8 cellular contexts compared by ENCODE assay signal in the genomic region with DNA sequence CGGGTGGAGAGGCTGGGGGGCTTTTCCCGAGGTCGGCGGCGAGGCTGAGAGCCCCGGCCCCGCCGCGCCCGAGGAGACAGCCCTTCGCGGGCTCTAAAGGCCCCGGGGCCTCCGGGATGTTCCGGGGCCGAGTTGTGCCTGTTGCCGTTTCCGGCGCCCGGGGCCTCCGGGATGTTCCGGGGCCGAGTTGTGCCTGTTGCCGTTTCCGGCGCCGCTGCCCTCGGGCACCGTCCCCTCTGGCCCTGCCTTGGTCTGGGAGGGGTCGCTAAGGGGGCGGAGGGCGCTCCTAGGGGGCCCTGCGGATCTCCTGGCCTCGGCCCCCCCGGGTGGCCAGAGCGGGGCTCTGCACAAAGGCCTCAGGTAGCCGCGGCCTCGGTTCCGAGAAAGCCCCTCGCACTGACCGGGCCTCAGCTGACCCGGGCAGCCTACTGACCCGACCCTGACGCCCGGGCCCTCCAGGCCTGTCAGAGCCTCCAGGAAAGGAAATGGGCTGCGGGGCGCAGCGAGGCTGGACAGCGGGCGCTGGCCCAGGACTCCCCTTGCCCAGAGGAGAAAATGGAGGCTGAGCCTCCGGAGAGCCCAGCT. TPM values are rescaled to one million over a fixed set of nuclear protein-coding genes. Genes with fewer than 3 reads are reported as not detected.
DNase-seq lines count a peak whose midpoint lies in the region; ATAC-seq and TF ChIP-seq lines count a peak whose summit lies in the region.

No MANE protein-coding gene starts in this region.

- H4K20me1 ChIP-seq in DND-41 (ENCODE audit: insufficient read depth, low read length), result 0 out of 2 replicates have a peak, but pooled peaks cover 3% of the 10 kb centered on the region

- H3K4me1 ChIP-seq in DND-41 (ENCODE audit: insufficient read depth, low read length) (peaks cover 53% of the 10 kb centered on the region), esophagus (ENCODE audit: control insufficient read depth in 2 of 2, insufficient read depth in 2 of 2, low read length in 1 of 2) (peaks cover 11% of the 10 kb centered on the region in 2 donors), parathyroid adenoma (peaks cover 5% of the 10 kb centered on the region)

- H2AFZ ChIP-seq in DND-41 (ENCODE audit: low read depth, low read length) (peak overlapping the region; percentile 98), parathyroid adenoma (peak overlapping the region; percentile 98)

- peak overlapping the region; percentile 98 for H3K9ac ChIP-seq in DND-41 (ENCODE audit: low read depth, low read length)
- peak overlapping the region; percentile 51 for H3K9ac ChIP-seq in parathyroid adenoma

- TF ChIP-seq CTCF in DND-41 (IDR thresholded peaks at IDR 0.05; ENCODE audit: borderline replicate concordance, extremely low read depth, low read length, poor library complexity, severe bottlenecking) (no peak), LNCaP clone FGC (IDR thresholded peaks at IDR 0.05; ENCODE audit: control insufficient read depth, extremely low read depth, insufficient read depth) (no peak), parathyroid adenoma (IDR thresholded peaks at IDR 0.05) (no peak)

- H3K27ac ChIP-seq in DND-41 (ENCODE audit: low read length), result peak overlapping the region; percentile 87
- H3K27ac ChIP-seq in esophagus (ENCODE audit: low read depth in 2 of 2, low read length in 1 of 2), result peak overlapping the region; percentile 60 to 68
- H3K27ac ChIP-seq in parathyroid adenoma, result no peak overlapping the region

- H3K36me3 ChIP-seq in DND-41 (ENCODE audit: insufficient read depth, low read length) (no peaks in the 10 kb centered on the region; the same call in 1 of the 2 replicates), esophagus (ENCODE audit: control insufficient read depth in 2 of 2, insufficient read depth in 2 of 2, low read length in 1 of 2) (no peaks in the 10 kb centered on the region), parathyroid adenoma (ENCODE audit: control insufficient read depth, insufficient read depth, low read length) (no peaks in the 10 kb centered on the region)

- no peaks in the 10 kb centered on the region for H3K9me3 ChIP-seq in DND-41 (ENCODE audit: insufficient read depth, low read length, severe bottlenecking)
- no peaks in the 10 kb centered on the region for H3K9me3 ChIP-seq in esophagus (ENCODE audit: control insufficient read depth in 2 of 2, insufficient read depth in 1 of 2, low read depth in 1 of 2, low read length in 1 of 2)
- H3K9me3 ChIP-seq in parathyroid adenoma (ENCODE audit: control insufficient read depth, low read length), result no peaks in the 10 kb centered on the region

- WGBS in esophagus, 2 donors, result 18 to 19% methylated on average over 35 to 52 of the region's 52 CpGs

- H3K4me3 ChIP-seq in DND-41 (ENCODE audit: low read depth in 1 of 2, low read length in 2 of 2) (peak overlapping the region; percentile 47 to 85), LNCaP clone FGC (ENCODE audit: low read depth, low read length) (peak overlapping the region; percentile 66), esophagus (ENCODE audit: low read depth in 1 of 2, low read length in 2 of 2) (peak overlapping the region; percentile 49 to 56), parathyroid adenoma (ENCODE audit: low read depth, low read length) (peak overlapping the region; percentile 86)

- H3K27me3 ChIP-seq in DND-41 (ENCODE audit: insufficient read depth, low read length, poor library complexity) (no peaks in the 10 kb centered on the region), esophagus (ENCODE audit: control insufficient read depth in 1 of 2, insufficient read depth in 2 of 2, low read length in 2 of 2) (no peaks in the 10 kb centered on the region), parathyroid adenoma (ENCODE audit: control insufficient read depth, insufficient read depth, low read length) (no peaks in the 10 kb centered on the region)

- DNase-seq in DND-41, result no peak
- DNase-seq in LNCaP clone FGC (ENCODE audit: low read depth), result no peak
- DNase-seq in UCSD-AML1 (lab: John Stamatoyannopoulos, UW; ENCODE audit: unreplicated experiment), result no peak
- DNase-seq in dermis blood vessel endothelial cell, result no peak
- DNase-seq in NCI-H187 (lab: John Stamatoyannopoulos, UW), result no peak
- DNase-seq in NCI-H2081 treated with DMSO at 0.1 percent for 48 hours (lab: John Stamatoyannopoulos, UW), result no peak

- ATAC-seq in DND-41 (ENCODE audit: insufficient read depth, low read depth), result peak; percentile 3; the same call in 2 of the 3 replicates

- peak overlapping the region; percentile 99 for H3K4me2 ChIP-seq in DND-41 (ENCODE audit: insufficient read depth, low read length)
- peak overlapping the region; percentile 98 for H3K4me2 ChIP-seq in parathyroid adenoma (ENCODE audit: low read length)

- H3K79me2 ChIP-seq in DND-41 (ENCODE audit: insufficient read depth, low read length) (peaks cover 15% of the 10 kb centered on the region), parathyroid adenoma (no peaks in the 10 kb centered on the region)

RNA-seq across cellular contexts. Expression of a gene that starts 24.2 kb away (rescaled TPM):
- 1,000 to 10,000 TPM; 1,763 to 5,708 TPM for polyA plus RNA-seq in esophagus
- total RNA-seq in dermis blood vessel endothelial cell, result 6,291 and 7,288 TPM in 2 replicates

RNA-seq across cellular contexts. Expression of a gene that starts 39.8 kb away (rescaled TPM):
- polyA plus RNA-seq in esophagus, result 1 to 10 TPM in 1 of 2 donors, under 1 TPM in 1; 0.54 to 2.0 TPM
- total RNA-seq in dermis blood vessel endothelial cell, result 0.42 and 1.0 TPM in 2 replicates
